ENCODE assay signal across 28 cellular contexts in genomic region chr18:77314952-77315351, GRCh38.
"Had no signal": no experiment of that assay in that cellular context is flagged by ENCODE, and none has a peak within 500 bp of the region (broad histone marks: within the 10 kb centered on the region; RNA-seq: fewer than 3 reads in every experiment).

No MANE protein-coding gene starts in this region.

- H3K4me1 ChIP-seq: left ventricle myocardium inferior, pancreas, prostate gland, sigmoid colon, testis, thyroid gland, transverse colon, upper lobe of left lung, vagina had no signal

- H3K4me3 ChIP-seq: left ventricle myocardium inferior, lung, pancreas, prostate gland, sigmoid colon, smooth muscle cell, testis, thyroid gland, transverse colon, upper lobe of left lung, vagina had no signal

- DNase-seq: hypothalamus; immature natural killer cell; kidney; left ventricle myocardium inferior; mesendoderm; naive thymus-derived CD8-positive, alpha-beta T cell; nucleus accumbens; pancreas; posterior cingulate gyrus; retina; right cardiac atrium; sigmoid colon; stimulated activated CD4-positive, alpha-beta T cell treated with anti-CD3 and anti-CD28 coated beads, Interleukin-1b, Interleukin-23, amount 100 ng/mL, for 48 hours; stimulated activated CD4-positive, alpha-beta T cell treated with anti-CD3 and anti-CD28 coated beads, Interleukin-2, amount 100 ng/mL, for 48 hours; stimulated activated CD4-positive, alpha-beta T cell treated with anti-CD3 and anti-CD28 coated beads, Interleukin-4, amount 100 ng/mL, for 4 hours; stimulated activated CD8-positive, alpha-beta memory T cell treated with anti-CD3 and anti-CD28 coated beads, Interleukin-4, amount 100 ng/mL, for 48 hours; stimulated activated naive CD4-positive, alpha-beta T cell treated with Interleukin-2 at 50 U/mL for 16 hours; stimulated activated naive CD8-positive, alpha-beta T cell treated with anti-CD3 and anti-CD28 coated beads, Interleukin-15, amount 100 ng/mL, for 72 hours; substantia nigra; testis; thyroid gland; transverse colon; upper lobe of left lung had no signal

- H3K4me2 ChIP-seq: smooth muscle cell had no signal

- H3K27me3 ChIP-seq: pancreas, sigmoid colon, testis, thyroid gland, transverse colon, upper lobe of left lung, vagina had no signal

- H3K27ac ChIP-seq: left ventricle myocardium inferior, pancreas, prostate gland, sigmoid colon, testis, thyroid gland, transverse colon, upper lobe of left lung, vagina had no signal

- ATAC-seq: naive thymus-derived CD8-positive, alpha-beta T cell; pancreas; right cardiac atrium; stimulated activated memory B cell treated with anti-CD40 and anti-IgM and Interleukin-4, amounts not matched to agents 10 μg/mL and 1 μg/mL and 100 μg/mL, for 72 hours; stimulated activated naive CD8-positive, alpha-beta T cell treated with anti-CD3 and anti-CD28 coated beads, Interleukin-15, amount 100 ng/mL, for 72 hours had no signal

- H3K9me3 ChIP-seq: left ventricle myocardium inferior, pancreas, prostate gland, sigmoid colon, testis, thyroid gland, transverse colon, upper lobe of left lung, vagina had no signal

- H3K36me3 ChIP-seq: left ventricle myocardium inferior, pancreas, prostate gland, sigmoid colon, thyroid gland, transverse colon, upper lobe of left lung, vagina had no signal
